ENCODE assay signal across 8 cellular contexts in the genomic region with DNA sequence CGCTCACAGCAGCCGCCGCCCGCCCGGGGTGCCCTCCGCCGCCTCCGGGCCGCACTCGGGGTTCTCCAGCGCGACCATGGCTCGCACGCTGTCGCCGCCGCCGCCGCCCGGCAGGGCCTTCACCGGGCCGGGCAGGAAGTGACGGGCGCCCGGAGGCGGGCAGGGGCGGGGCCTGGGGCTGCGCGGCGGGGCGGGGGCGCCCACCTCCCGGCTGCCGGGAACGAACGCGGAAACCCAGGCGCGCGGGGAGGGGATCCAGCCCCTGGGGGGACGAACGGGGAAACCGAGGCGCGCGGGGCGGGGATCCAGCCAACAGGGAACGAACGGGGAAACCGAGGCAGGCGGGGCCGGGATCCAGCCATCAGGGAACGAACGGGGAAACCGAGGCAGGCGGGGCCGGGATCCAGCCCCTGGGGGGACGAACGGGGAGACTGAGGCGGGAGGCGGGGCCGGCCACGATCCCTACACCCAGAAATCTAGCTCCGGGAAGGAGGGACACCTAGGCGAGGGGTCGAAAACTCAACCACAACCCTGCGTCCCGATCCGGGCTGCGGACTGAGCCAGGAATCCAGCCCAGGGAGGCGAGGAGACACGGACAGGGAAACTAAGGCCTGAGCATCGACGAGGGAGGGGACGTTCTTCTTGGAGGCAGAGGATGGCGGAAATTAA. TPM values are rescaled to one million over a fixed set of nuclear protein-coding genes. Genes with fewer than 3 reads are reported as not detected.
DNase-seq lines count a peak whose midpoint lies in the region; ATAC-seq and TF ChIP-seq lines count a peak whose summit lies in the region.

Gene R3HDM4 (minus strand): TSS at position 140 of the 669 bp plus-strand sequence. CDS start 62 bp downstream, at position 78.

- peaks cover 42% of the 10 kb centered on the region for H3K4me1 ChIP-seq in BLaER1
- peaks cover 0 to 18% (median 13%) of the 10 kb centered on the region in 4 donors for H3K4me1 ChIP-seq in liver (ENCODE audit: control insufficient read depth in 4 of 4, insufficient read depth in 4 of 4, low read length in 3 of 4)

- H3K27ac ChIP-seq in BLaER1: peak within 1 kb of the TSS; percentile 84
- peak within 1 kb of the TSS; percentile 80 to 87 for H3K27ac ChIP-seq in liver (ENCODE audit: low read depth in 1 of 2, low read length in 2 of 2)

- H3K9me3 ChIP-seq in BLaER1 (no peaks in the 10 kb centered on the region), liver (ENCODE audit: control insufficient read depth in 4 of 4, low read length in 3 of 4) (no peaks in the 10 kb centered on the region)

- WGBS in liver: 1% methylated on average over 76 of the region's 76 CpGs

- peak; percentile 3 for TF ChIP-seq CTCF in liver (IDR thresholded peaks at IDR 0.05; ENCODE audit: low read depth, low read length, missing input control)

- DNase-seq in NCI-H1105 treated with DMSO at 0.1 percent for 48 hours (lab: John Stamatoyannopoulos, UW) (peak; percentile 34), dermis microvascular lymphatic vessel endothelial cell (ENCODE audit: low read depth in 2 of 2) (peak; percentile 18 to 69)
- peak; percentile 87 for DNase-seq in activated CD4-positive, alpha-beta T cell treated with anti-CD3 and anti-CD28 coated beads, Interleukin-2, amount 50 U/mL, for 48 hours
- DNase-seq in stimulated activated CD4-positive, alpha-beta T cell treated with anti-CD3 and anti-CD28 coated beads, Interleukin-4, amount 100 ng/mL, for 1 hour: peak; percentile 89

- H3K9ac ChIP-seq in BLaER1 (peak within 1 kb of the TSS; percentile 86), liver (ENCODE audit: low read depth in 1 of 2, low read length in 2 of 2) (peak within 1 kb of the TSS; percentile 83 to 90)

- peak within 1 kb of the TSS; percentile 91 for H3K4me2 ChIP-seq in BLaER1

- H3K4me3 ChIP-seq in BLaER1 (peak within 1 kb of the TSS; percentile 90), liver (ENCODE audit: low read depth in 1 of 3, low read length in 3 of 3) (peak within 1 kb of the TSS; percentile 66 to 98 (median 82))

- TF ChIP-seq RAD21 in liver (IDR thresholded peaks at IDR 0.05): no peak

- peaks cover 44% of the 10 kb centered on the region for H4K20me1 ChIP-seq in BLaER1

- ATAC-seq in GM21381 (IDR thresholded peaks at IDR 0.05; ENCODE audit: unreplicated experiment) (peak; percentile 51), HG03196 (IDR thresholded peaks at IDR 0.05; ENCODE audit: unreplicated experiment) (no peak)

- peaks cover 39% of the 10 kb centered on the region for H3K27me3 ChIP-seq in BLaER1
- peaks cover 0 to 2% (median under 1%) of the 10 kb centered on the region in 4 donors for H3K27me3 ChIP-seq in liver (ENCODE audit: control insufficient read depth in 4 of 4, insufficient read depth in 4 of 4, low read length in 3 of 4)

- 0 out of 2 replicates have a peak, but pooled peaks cover 5% of the 10 kb centered on the region for H3K36me3 ChIP-seq in BLaER1
- no peaks in the 10 kb centered on the region for H3K36me3 ChIP-seq in liver (ENCODE audit: control insufficient read depth in 4 of 4, insufficient read depth in 3 of 4, low read depth in 1 of 4, low read length in 3 of 4)

TF ChIP-seq in liver, 16 proteins besides CTCF, POLR2A, EP300 and RAD21:
- TF ChIP-seq MAX (IDR thresholded peaks at IDR 0.05) (no peak), SP1 (IDR thresholded peaks at IDR 0.05) (no peak), JUND (IDR thresholded peaks at IDR 0.05) (no peak), REST (IDR thresholded peaks at IDR 0.05) (no peak), FOXA1 (IDR thresholded peaks at IDR 0.05) (no peak), RXRA (IDR thresholded peaks at IDR 0.05) (no peak), HNF4G (IDR thresholded peaks at IDR 0.05) (no peak), ZBTB33 (IDR thresholded peaks at IDR 0.05) (no peak), TAF1 (conservative IDR thresholded peaks at IDR 0.05) (no peak), HNF4A (conservative IDR thresholded peaks at IDR 0.05) (no peak), EGR1 (IDR thresholded peaks at IDR 0.05; ENCODE audit: low read depth in 2 of 2) (no peak), FOXA2 (IDR thresholded peaks at IDR 0.05) (no peak), YY1 (IDR thresholded peaks at IDR 0.05) (no peak)
- TF ChIP-seq, protein P1, sequence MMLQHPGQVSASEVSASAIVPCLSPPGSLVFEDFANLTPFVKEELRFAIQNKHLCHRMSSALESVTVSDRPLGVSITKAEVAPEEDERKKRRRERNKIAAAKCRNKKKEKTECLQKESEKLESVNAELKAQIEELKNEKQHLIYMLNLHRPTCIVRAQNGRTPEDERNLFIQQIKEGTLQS (IDR thresholded peaks at IDR 0.05): no peak

RNA-seq across cellular contexts. Expression of gene R3HDM4, which starts in this region (rescaled TPM):
- total RNA-seq in dermis microvascular lymphatic vessel endothelial cell (29.4 and 47.7 TPM in 2 replicates), liver (10 to 100 TPM; 17.4 to 72.4 TPM)
- 10 to 100 TPM; 14.1 to 23.0 TPM for polyA plus RNA-seq in liver

Comparison
In these comparisons a context has a peak if more than half of its experiments do, and no peak if none do; other contexts are left out.
1. DNase-seq: peak in every context shown above with its lines; median percentile 89 in stimulated activated CD4-positive, alpha-beta T cell treated with anti-CD3 and anti-CD28 coated beads, Interleukin-4, amount 100 ng/mL, for 1 hour; 87 in activated CD4-positive, alpha-beta T cell treated with anti-CD3 and anti-CD28 coated beads, Interleukin-2, amount 50 U/mL, for 48 hours; 44 in dermis microvascular lymphatic vessel endothelial cell; 34 in NCI-H1105 treated with DMSO at 0.1 percent for 48 hours.